Comparison of ENCODE assay signal across 8 cellular contexts in genomic region chr19:18007605-18007938, GRCh38. TPM values are rescaled to one million over a fixed set of nuclear protein-coding genes. Genes with fewer than 3 reads are reported as not detected.
A peak's percentile ranks its signal among the peaks of the same experiment; 100 is the strongest.
DNase-seq lines count a peak whose midpoint lies in the region; ATAC-seq and TF ChIP-seq lines count a peak whose summit lies in the region.

No MANE protein-coding gene starts in this region.

- H3K27ac ChIP-seq in right cardiac atrium (ENCODE audit: low read length), result peak overlapping the region; percentile 49
- H3K27ac ChIP-seq in spleen, result peak overlapping the region; percentile 63 to 91 (median 86)

- no peak for DNase-seq in AG10803 (ENCODE audit: low read depth)
- DNase-seq in HFFc6, result no peak
- no peak for DNase-seq in activated naive CD4-positive, alpha-beta T cell treated with anti-CD3 and anti-CD28 coated beads, Interleukin-2, amount 50 U/mL, for 72 hours (ENCODE audit: low spot score in 2 of 2)
- DNase-seq in right cardiac atrium, result no peak
- DNase-seq in spleen, result no peak
- no peak for DNase-seq in NCI-H2081 (lab: John Stamatoyannopoulos, UW)
- DNase-seq in NCI-H187 (lab: John Stamatoyannopoulos, UW), result no peak
- no peak for DNase-seq in islet precursor cell

- no peak for TF ChIP-seq CTCF in AG10803 (conservative IDR thresholded peaks at IDR 0.05; ENCODE audit: low read length)
- no peak for TF ChIP-seq CTCF in HFFc6 (IDR thresholded peaks at IDR 0.05)
- no peak for TF ChIP-seq CTCF in spleen (IDR thresholded peaks at IDR 0.05 in 8 of 11, conservative IDR thresholded peaks at IDR 0.05 in 3 of 11)

- H3K4me1 Mint-ChIP-seq in HFFc6 (ENCODE audit: low read depth), result peaks cover 18% of the 10 kb centered on the region

- peak overlapping the region; percentile 88 for H3K4me3 Mint-ChIP-seq in HFFc6

- no peaks in the 10 kb centered on the region for H3K9me3 ChIP-seq in right cardiac atrium (ENCODE audit: control insufficient read depth, low read length)
- H3K9me3 ChIP-seq in spleen, result no peaks in the 10 kb centered on the region

- H3K27ac Mint-ChIP-seq in HFFc6, result no peak overlapping the region; the same call in 1 of the 2 replicates
- H3K27ac Mint-ChIP-seq in activated naive CD4-positive, alpha-beta T cell treated with anti-CD3 and anti-CD28 coated beads, Interleukin-2, amount 50 U/mL, for 72 hours, result peak overlapping the region in 1 of 2 donors; percentile 32

- H3K9me3 Mint-ChIP-seq in HFFc6, result no peaks in the 10 kb centered on the region
- H3K9me3 Mint-ChIP-seq in activated naive CD4-positive, alpha-beta T cell treated with anti-CD3 and anti-CD28 coated beads, Interleukin-2, amount 50 U/mL, for 72 hours, result no peaks in the 10 kb centered on the region

- intact Hi-C loops in right cardiac atrium (cut with DNase I), result loop anchor here (1.0 to 2.0 kb wide), 2 partner anchors 51 kb away; no protein-coding TSS in a partner anchor
- intact Hi-C loops in spleen (cut with DNase I; ENCODE audit: low total_unique reads), result loop anchor here (1.0 kb wide), 1 partner anchor 51 kb away; no protein-coding TSS in a partner anchor

- H3K27me3 ChIP-seq in right cardiac atrium (ENCODE audit: control insufficient read depth, insufficient read depth) (no peaks in the 10 kb centered on the region), spleen (replicated peaks in 1 of 7) (no peaks in the 10 kb centered on the region)

- H3K36me3 Mint-ChIP-seq in HFFc6 (ENCODE audit: low read depth), result no peaks in the 10 kb centered on the region
- H3K36me3 Mint-ChIP-seq in activated naive CD4-positive, alpha-beta T cell treated with anti-CD3 and anti-CD28 coated beads, Interleukin-2, amount 50 U/mL, for 72 hours, result peaks cover 8 to 21% of the 10 kb centered on the region in 2 donors

- 0% methylated on average over 12 of the region's 12 CpGs for WGBS in right cardiac atrium
- 0 to 5% (median 4%) methylated on average over 1 to 12 of the region's 12 CpGs for WGBS in spleen, 5 donors

- peak; percentile 49 to 57 for ATAC-seq in activated naive CD4-positive, alpha-beta T cell treated with anti-CD3 and anti-CD28 coated beads, Interleukin-2, amount 50 U/mL, for 72 hours
- ATAC-seq in right cardiac atrium, result peak in 1 of 2 donors; percentile 47

- peaks cover 4 to 76% (median 39%) of the 10 kb centered on the region in 6 donors for H3K36me3 ChIP-seq in spleen

- no peaks in the 10 kb centered on the region for H3K4me1 ChIP-seq in right cardiac atrium (ENCODE audit: control insufficient read depth, insufficient read depth, low read length)
- H3K4me1 ChIP-seq in spleen, result peaks cover 20 to 80% (median 47%) of the 10 kb centered on the region in 6 donors

- H3K27me3 Mint-ChIP-seq in HFFc6 (ENCODE audit: insufficient read depth), result peaks cover 1% of the 10 kb centered on the region

- TF ChIP-seq POLR2A in spleen (IDR thresholded peaks at IDR 0.05), result no peak

- H3K4me3 ChIP-seq in AG10803 (ENCODE audit: low read length) (peak overlapping the region; percentile 64), right cardiac atrium (ENCODE audit: low read length) (peak overlapping the region; percentile 58), spleen (peak overlapping the region; percentile 35 to 71 (median 59))

RNA-seq across cellular contexts. Expression of gene ARRDC2, which starts 0.4 kb away (rescaled TPM):
- 1 to 10 TPM; 5.3 to 8.1 (median 7.0) TPM for total RNA-seq in HFFc6 (2021; fragmentation: NEBNext Ultra II Directional; extraction: Animal tissue kit (Norgen Biotek cat#: 25700))
- 10 to 100 TPM; 26.7 to 59.3 TPM for total RNA-seq in activated naive CD4-positive, alpha-beta T cell treated with anti-CD3 and anti-CD28 coated beads, Interleukin-2, amount 50 U/mL, for 72 hours
- total RNA-seq in right cardiac atrium (10 to 100 TPM; 14.2 to 20.5 (median 18.0) TPM), spleen (10 to 100 TPM; 46.0 to 64.6 (median 50.5) TPM)
- polyA plus RNA-seq in right cardiac atrium (24.7 TPM), spleen (10 to 100 TPM; 61.5 to 70.4 (median 64.8) TPM)

RNA-seq across cellular contexts. Expression of gene KCNN1, which starts 40.7 kb away (rescaled TPM):
- not detected for total RNA-seq in HFFc6 (2021; fragmentation: NEBNext Ultra II Directional; extraction: Animal tissue kit (Norgen Biotek cat#: 25700))
- under 1 TPM; 0.19 to 0.36 TPM for total RNA-seq in activated naive CD4-positive, alpha-beta T cell treated with anti-CD3 and anti-CD28 coated beads, Interleukin-2, amount 50 U/mL, for 72 hours
- total RNA-seq in right cardiac atrium (1 to 10 TPM in 3 of 4 donors, under 1 TPM in 1; 0.84 to 1.9 (median 1.4) TPM), spleen (not detected)
- polyA plus RNA-seq in right cardiac atrium (3.0 TPM), spleen (under 1 TPM; 0.03 to 0.10 (median 0.04) TPM)
